Comparison of ENCODE assay signal across 19 cellular contexts in the genomic region with DNA sequence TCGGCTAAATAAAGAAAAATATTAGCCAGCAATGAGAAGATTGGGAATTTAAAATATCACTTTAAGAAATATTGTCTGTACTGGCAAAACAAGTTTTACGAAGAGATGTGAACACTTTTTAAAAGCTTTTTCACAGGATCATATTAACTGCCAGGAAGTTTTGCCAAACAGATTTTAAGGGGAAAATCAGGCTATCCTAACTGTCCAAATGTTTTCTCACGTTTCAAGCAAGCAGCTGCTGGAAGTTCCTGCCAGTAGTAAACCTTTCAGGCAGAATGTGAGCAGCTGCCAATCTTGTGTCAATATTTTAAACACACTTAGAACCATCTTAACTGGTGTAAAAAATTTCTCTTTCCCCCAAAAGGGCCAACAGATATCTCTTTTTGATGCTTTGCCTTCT.
DNase-seq lines count a peak whose midpoint lies in the region; ATAC-seq and TF ChIP-seq lines count a peak whose summit lies in the region.
"Had no signal": no experiment of that assay in that cellular context is flagged by ENCODE, and none has a peak within 500 bp of the region (broad histone marks: within the 10 kb centered on the region; RNA-seq: fewer than 3 reads in every experiment).

No MANE protein-coding gene starts in this region.

- H3K27ac Mint-ChIP-seq in H9 (peak overlapping the region in 2 of 3 experiments; percentile 27 to 36; a peak in 2 of 7 replicates), nephron progenitor cell (peak overlapping the region; percentile 75)
- no peak overlapping the region for H3K27ac Mint-ChIP-seq in activated CD8-positive, alpha-beta memory T cell treated with anti-CD3 and anti-CD28 coated beads, Interleukin-2, amount 10 ng/mL, durations not matched to agents 7 days and 5 days
- H3K27ac Mint-ChIP-seq in activated naive CD8-positive, alpha-beta T cell treated with anti-CD3 and anti-CD28 coated beads, Interleukin-2, amount 50 U/mL, for 24 hours: no peak overlapping the region
- H3K27ac Mint-ChIP-seq: CD14-positive monocyte; T-helper 1 cell treated with Interleukin-12 subunit alpha and Interleukin-12 subunit beta and Interleukin-4 antibody, amounts not matched to agents 30 μg/mL and 1 μg/mL, for 36 hours had no signal

- no peak overlapping the region for H3K14ac ChIP-seq in H9 (ENCODE audit: insufficient read depth, low read length)

- H2BK15ac ChIP-seq in H9 (ENCODE audit: low read depth, low read length): no peak overlapping the region

- H2BK12ac ChIP-seq in H9 (ENCODE audit: insufficient read length, low read depth, low read length): no peak overlapping the region

- H3K9me3 ChIP-seq in H9 (ENCODE audit: control insufficient read depth, low read depth, low read length): no peaks in the 10 kb centered on the region
- H3K9me3 ChIP-seq: A549, SK-N-SH had no signal

- H3K27ac ChIP-seq in H9 (ENCODE audit: insufficient read length, low read depth, low read length): no peak overlapping the region
- H3K27ac ChIP-seq: A549, GM23248, HL-60 had no signal

- H4K91ac ChIP-seq in H9 (ENCODE audit: insufficient read length, low read depth, low read length): no peak overlapping the region

- no peak overlapping the region for H4K5ac ChIP-seq in H9 (ENCODE audit: insufficient read length, low read depth, low read length)

- H3K9ac ChIP-seq in H9 (ENCODE audit: extremely low read depth, insufficient read length, low read length): no peak overlapping the region
- H3K9ac ChIP-seq: GM23248, SK-N-SH had no signal

- no peak for TF ChIP-seq CTCF in H9 (conservative IDR thresholded peaks at IDR 0.05)
- TF ChIP-seq CTCF in nephron progenitor cell (IDR thresholded peaks at IDR 0.05): no peak

- H2BK120ac ChIP-seq in H9 (ENCODE audit: low read depth, low read length, poor library complexity, severe bottlenecking): no peak overlapping the region

- H3K23ac ChIP-seq in H9 (ENCODE audit: insufficient read length, low read depth, low read length): no peak overlapping the region

- no peak overlapping the region for H2AFZ ChIP-seq in H9 (ENCODE audit: low read length)
- H2AFZ ChIP-seq: GM23248 had no signal

- H2AK5ac ChIP-seq in H9 (ENCODE audit: insufficient read length, low read length): no peak overlapping the region

- H3K4me1 ChIP-seq in H9 (ENCODE audit: insufficient read depth, low read length): peaks cover 2% of the 10 kb centered on the region; the same call in 1 of the 2 replicates
- H3K4me1 ChIP-seq: A549 had no signal

- H3K79me1 ChIP-seq in H9 (ENCODE audit: insufficient read depth, low read depth, low read length, poor library complexity, severe bottlenecking): no peaks in the 10 kb centered on the region

- no peak overlapping the region for H2BK20ac ChIP-seq in H9 (ENCODE audit: low read depth, low read length, poor library complexity, severe bottlenecking)

- no peak overlapping the region for H3K4me2 ChIP-seq in H9 (ENCODE audit: insufficient read depth, insufficient read length, low read length)
- H3K4me2 ChIP-seq: A549, SK-N-SH had no signal

- no peak for ATAC-seq in activated CD8-positive, alpha-beta memory T cell treated with anti-CD3 and anti-CD28 coated beads, Interleukin-2, amount 10 ng/mL, durations not matched to agents 7 days and 5 days
- ATAC-seq in activated naive CD8-positive, alpha-beta T cell treated with anti-CD3 and anti-CD28 coated beads, Interleukin-2, amount 50 U/mL, for 24 hours: no peak
- ATAC-seq: A549 had no signal

- no peaks in the 10 kb centered on the region for H3K27me3 ChIP-seq in H9 (ENCODE audit: insufficient read depth, low read length)

- no peak overlapping the region for H3K4ac ChIP-seq in H9 (ENCODE audit: low read depth, low read length)

- WGBS in H9 (ENCODE audit: extremely low coverage, insufficient read length, low lambda C conversion rate): no CpG with 5 or more reads among the region's 3 CpGs

- H3K79me2 ChIP-seq in H9 (ENCODE audit: insufficient read depth, low read length): no peaks in the 10 kb centered on the region

- H4K8ac ChIP-seq in H9 (replicated peaks; ENCODE audit: insufficient read length, low read depth, low read length): no peak overlapping the region

- H3K18ac ChIP-seq in H9 (ENCODE audit: insufficient read length, low read depth, low read length): no peak overlapping the region

- H3K36me3 Mint-ChIP-seq in H9 (ENCODE audit: insufficient read depth in 1 of 3, low read depth in 3 of 3) (no peaks in the 10 kb centered on the region), nephron progenitor cell (ENCODE audit: low read depth) (no peaks in the 10 kb centered on the region)
- H3K36me3 Mint-ChIP-seq in activated CD8-positive, alpha-beta memory T cell treated with anti-CD3 and anti-CD28 coated beads, Interleukin-2, amount 10 ng/mL, durations not matched to agents 7 days and 5 days: no peaks in the 10 kb centered on the region
- H3K36me3 Mint-ChIP-seq in activated naive CD8-positive, alpha-beta T cell treated with anti-CD3 and anti-CD28 coated beads, Interleukin-2, amount 50 U/mL, for 24 hours (ENCODE audit: low read depth): no peaks in the 10 kb centered on the region
- H3K36me3 Mint-ChIP-seq: CD14-positive monocyte had no signal

- H3T11ph ChIP-seq in H9 (ENCODE audit: low read length): no peak overlapping the region

- H3K4me1 Mint-ChIP-seq in H9 (peaks cover 22 to 55% of the 10 kb centered on the region in 2 experiments), nephron progenitor cell (peaks cover 25% of the 10 kb centered on the region)
- no peaks in the 10 kb centered on the region for H3K4me1 Mint-ChIP-seq in activated CD8-positive, alpha-beta memory T cell treated with anti-CD3 and anti-CD28 coated beads, Interleukin-2, amount 10 ng/mL, durations not matched to agents 7 days and 5 days
- no peaks in the 10 kb centered on the region for H3K4me1 Mint-ChIP-seq in activated naive CD8-positive, alpha-beta T cell treated with anti-CD3 and anti-CD28 coated beads, Interleukin-2, amount 50 U/mL, for 24 hours
- H3K4me1 Mint-ChIP-seq: CD14-positive monocyte had no signal

- no peaks in the 10 kb centered on the region for H3K23me2 ChIP-seq in H9 (ENCODE audit: insufficient read length, low read depth, low read length, poor library complexity, severe bottlenecking)

- no peaks in the 10 kb centered on the region for H3K27me3 Mint-ChIP-seq in H9 (ENCODE audit: low read depth)
- H3K27me3 Mint-ChIP-seq in nephron progenitor cell (ENCODE audit: low read depth, poor library complexity): no peaks in the 10 kb centered on the region
- no peaks in the 10 kb centered on the region for H3K27me3 Mint-ChIP-seq in activated CD8-positive, alpha-beta memory T cell treated with anti-CD3 and anti-CD28 coated beads, Interleukin-2, amount 10 ng/mL, durations not matched to agents 7 days and 5 days
- no peaks in the 10 kb centered on the region for H3K27me3 Mint-ChIP-seq in activated naive CD8-positive, alpha-beta T cell treated with anti-CD3 and anti-CD28 coated beads, Interleukin-2, amount 50 U/mL, for 24 hours

- DNase-seq in NCI-H510A treated with DMSO at 0.1 percent for 48 hours (lab: John Stamatoyannopoulos, UW): peak; percentile 15
- DNase-seq in NCI-H510A (lab: John Stamatoyannopoulos, UW): no peak
- DNase-seq in H9: no peak
- DNase-seq in NCI-H446 treated with DMSO at 0.1 percent for 48 hours (lab: John Stamatoyannopoulos, UW): peak; percentile 84
- no peak for DNase-seq in nephron progenitor cell
- no peak for DNase-seq in activated CD8-positive, alpha-beta memory T cell treated with anti-CD3 and anti-CD28 coated beads, Interleukin-2, amount 10 ng/mL, durations not matched to agents 7 days and 5 days
- DNase-seq in pons (ENCODE audit: low spot score): no peak
- no peak for DNase-seq in activated naive CD8-positive, alpha-beta T cell treated with anti-CD3 and anti-CD28 coated beads, Interleukin-2, amount 50 U/mL, for 24 hours
- DNase-seq: DND-41, GDM1, GM23248, NCI-H1048, NCI-H1930, NCI-H226, SK-N-SH had no signal

- no peaks in the 10 kb centered on the region for H4K20me1 ChIP-seq in H9 (ENCODE audit: control insufficient read depth, insufficient read depth, insufficient read length)

- H3K56ac ChIP-seq in H9 (ENCODE audit: insufficient read length, low read depth, low read length): no peak overlapping the region

- no peak overlapping the region for H2BK5ac ChIP-seq in H9 (ENCODE audit: insufficient read length, low read length)

- H3K9me3 Mint-ChIP-seq in H9 (no peaks in the 10 kb centered on the region), nephron progenitor cell (no peaks in the 10 kb centered on the region)
- H3K9me3 Mint-ChIP-seq in activated CD8-positive, alpha-beta memory T cell treated with anti-CD3 and anti-CD28 coated beads, Interleukin-2, amount 10 ng/mL, durations not matched to agents 7 days and 5 days (ENCODE audit: low read depth): peaks cover 2% of the 10 kb centered on the region
- no peaks in the 10 kb centered on the region for H3K9me3 Mint-ChIP-seq in activated naive CD8-positive, alpha-beta T cell treated with anti-CD3 and anti-CD28 coated beads, Interleukin-2, amount 50 U/mL, for 24 hours
- H3K9me3 Mint-ChIP-seq: T-helper 1 cell treated with Interleukin-12 subunit alpha and Interleukin-12 subunit beta and Interleukin-4 antibody, amounts not matched to agents 30 μg/mL and 1 μg/mL, for 36 hours had no signal

- H3K4me3 Mint-ChIP-seq in H9 (no peak overlapping the region), nephron progenitor cell (no peak overlapping the region)
- no peak overlapping the region for H3K4me3 Mint-ChIP-seq in activated CD8-positive, alpha-beta memory T cell treated with anti-CD3 and anti-CD28 coated beads, Interleukin-2, amount 10 ng/mL, durations not matched to agents 7 days and 5 days
- H3K4me3 Mint-ChIP-seq in activated naive CD8-positive, alpha-beta T cell treated with anti-CD3 and anti-CD28 coated beads, Interleukin-2, amount 50 U/mL, for 24 hours: no peak overlapping the region
- H3K4me3 Mint-ChIP-seq: CD14-positive monocyte; T-helper 1 cell treated with Interleukin-12 subunit alpha and Interleukin-12 subunit beta and Interleukin-4 antibody, amounts not matched to agents 30 μg/mL and 1 μg/mL, for 36 hours had no signal

- CTCF ChIA-PET in activated CD8-positive, alpha-beta memory T cell treated with anti-CD3 and anti-CD28 coated beads, Interleukin-2, amount 10 ng/mL, durations not matched to agents 7 days and 5 days (lab: Charles Lee): no interaction called here

Comparison
In these comparisons a context has a peak if more than half of its experiments do, and no peak if none do; other contexts are left out.
1. DNase-seq: peak in NCI-H510A treated with DMSO at 0.1 percent for 48 hours (single experiment) and NCI-H446 treated with DMSO at 0.1 percent for 48 hours (single experiment); none in NCI-H510A (single experiment), H9 (single experiment), nephron progenitor cell (single experiment), activated CD8-positive, alpha-beta memory T cell treated with anti-CD3 and anti-CD28 coated beads, Interleukin-2, amount 10 ng/mL, durations not matched to agents 7 days and 5 days (single experiment), pons (single experiment) and activated naive CD8-positive, alpha-beta T cell treated with anti-CD3 and anti-CD28 coated beads, Interleukin-2, amount 50 U/mL, for 24 hours (single experiment).
2. H3K27ac Mint-ChIP-seq: peak in H9 (2 of 3) and nephron progenitor cell (single experiment); none in activated CD8-positive, alpha-beta memory T cell treated with anti-CD3 and anti-CD28 coated beads, Interleukin-2, amount 10 ng/mL, durations not matched to agents 7 days and 5 days (single experiment) and activated naive CD8-positive, alpha-beta T cell treated with anti-CD3 and anti-CD28 coated beads, Interleukin-2, amount 50 U/mL, for 24 hours (single experiment).